In genomic region chrX:107157618-107158017, GRCh38 we compare ENCODE assay signal across 12 cellular contexts. TPM values are rescaled to one million over a fixed set of nuclear protein-coding genes. Genes with fewer than 3 reads are reported as not detected.
"Had no signal": no experiment of that assay in that cellular context is flagged by ENCODE, and none has a peak within 500 bp of the region (broad histone marks: within the 10 kb centered on the region; RNA-seq: fewer than 3 reads in every experiment).

No MANE protein-coding gene starts in this region.

RNA-seq across cellular contexts. Expression of gene NUP62CL, which starts 48.6 kb away (rescaled TPM):
- total RNA-seq: subcutaneous adipose tissue, thoracic aorta had no signal

RNA-seq across cellular contexts. Expression of gene DNAAF6, which starts 48.8 kb away (rescaled TPM):
- total RNA-seq: subcutaneous adipose tissue, suprapubic skin, temporal lobe, thoracic aorta, thyroid gland, tibial nerve, transverse colon, upper lobe of right lung, ureter, urinary bladder, vagina had no signal
- polyA plus RNA-seq: stomach, urinary bladder had no signal
